Comparison of ENCODE assay signal across 20 cellular contexts in the genomic region with DNA sequence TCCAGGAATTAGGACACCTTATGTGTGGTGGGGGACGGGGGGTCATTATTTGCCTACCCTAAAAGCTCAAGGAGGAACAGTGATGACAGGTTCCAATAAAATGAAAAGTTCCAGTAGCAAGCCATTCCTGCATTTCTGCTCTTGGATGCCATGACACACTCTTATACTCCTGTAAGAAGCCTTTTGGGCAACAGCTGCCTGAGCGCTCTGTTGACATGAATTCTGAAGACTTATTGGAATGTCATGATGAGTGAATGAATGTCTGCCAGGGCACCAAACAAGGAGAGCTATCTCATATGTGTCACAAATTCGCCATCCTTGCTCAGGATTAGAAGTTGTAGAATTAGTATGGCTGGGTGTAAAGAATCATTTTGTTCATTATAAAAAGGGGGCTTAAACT. TPM values are rescaled to one million over a fixed set of nuclear protein-coding genes. Genes with fewer than 3 reads are reported as not detected.
DNase-seq lines count a peak whose midpoint lies in the region; ATAC-seq lines count a peak whose summit lies in the region.
"Had no signal": no experiment of that assay in that cellular context is flagged by ENCODE, and none has a peak within 500 bp of the region (broad histone marks: within the 10 kb centered on the region; RNA-seq: fewer than 3 reads in every experiment).

No MANE protein-coding gene starts in this region.

- no peaks in the 10 kb centered on the region for H3K79me1 ChIP-seq in mesenchymal stem cell (replicated peaks; ENCODE audit: low read length, poor library complexity, severe bottlenecking)

- peaks cover 24% of the 10 kb centered on the region for H3K9me3 Mint-ChIP-seq in activated CD4-positive, alpha-beta T cell treated with anti-CD3 and anti-CD28 coated beads, Interleukin-2, amount 10 ng/mL, durations not matched to agents 7 days and 5 days
- H3K9me3 Mint-ChIP-seq in activated CD4-positive, alpha-beta memory T cell treated with anti-CD3 and anti-CD28 coated beads, Interleukin-2, amount 10 ng/mL, durations not matched to agents 7 days and 5 days = peaks cover 9% of the 10 kb centered on the region
- H3K9me3 Mint-ChIP-seq: memory B cell, type B pancreatic cell had no signal

- H3K4me1 Mint-ChIP-seq in activated CD4-positive, alpha-beta T cell treated with anti-CD3 and anti-CD28 coated beads, Interleukin-2, amount 10 ng/mL, durations not matched to agents 7 days and 5 days = peaks cover 67% of the 10 kb centered on the region
- H3K4me1 Mint-ChIP-seq in activated CD4-positive, alpha-beta memory T cell treated with anti-CD3 and anti-CD28 coated beads, Interleukin-2, amount 10 ng/mL, durations not matched to agents 7 days and 5 days = peaks cover 67% of the 10 kb centered on the region

- no peak overlapping the region for H4K8ac ChIP-seq in mesenchymal stem cell (ENCODE audit: low read length)

- peak overlapping the region; percentile 3 for H2AK5ac ChIP-seq in mesenchymal stem cell (ENCODE audit: low read length, severe bottlenecking)

- POLR2A ChIA-PET in activated CD4-positive, alpha-beta T cell treated with anti-CD3 and anti-CD28 coated beads, Interleukin-2, amount 10 ng/mL, durations not matched to agents 7 days and 5 days (lab: Charles Lee) = no interaction called here
- POLR2A ChIA-PET in activated CD4-positive, alpha-beta memory T cell treated with anti-CD3 and anti-CD28 coated beads, Interleukin-2, amount 10 ng/mL, durations not matched to agents 7 days and 5 days (lab: Charles Lee) = interaction anchor here (0.6 to 5.8 kb wide), 11 partner anchors 7 to 503 kb away, joined by 3 to 254 read pairs (median 6); partner anchors contain the start of genes GPR137C, PTGER2 and TXNDC16

- WGBS in mesenchymal stem cell = 73% methylated on average over 3 of the region's 3 CpGs

- H3K4me3 ChIP-seq in mesenchymal stem cell (ENCODE audit: insufficient read depth in 1 of 2, low read depth in 1 of 2, low read length in 2 of 2) = no peak overlapping the region
- H3K4me3 ChIP-seq in stomach smooth muscle (ENCODE audit: low read length in 2 of 2) = no peak overlapping the region
- H3K4me3 ChIP-seq: esophagus squamous epithelium, GM12878, SJCRH30 had no signal

- no peak overlapping the region for H3K4me2 ChIP-seq in mesenchymal stem cell (ENCODE audit: low read length, poor library complexity, severe bottlenecking)

- H3K27ac ChIP-seq in mesenchymal stem cell (ENCODE audit: low read length, poor library complexity, severe bottlenecking) = peak overlapping the region; percentile 91
- H3K27ac ChIP-seq in stomach smooth muscle (ENCODE audit: low read length) = peak overlapping the region; percentile 89

- H2BK120ac ChIP-seq in mesenchymal stem cell (ENCODE audit: low read depth, low read length) = peak overlapping the region; percentile 11

- H3K9ac ChIP-seq in mesenchymal stem cell (ENCODE audit: low read length) (no peak overlapping the region), stomach smooth muscle (ENCODE audit: low read length in 2 of 2) (peak overlapping the region; percentile 31 to 47)

- H2BK5ac ChIP-seq in mesenchymal stem cell (ENCODE audit: low read depth, low read length, poor library complexity, severe bottlenecking) = no peak overlapping the region

- peaks cover 27% of the 10 kb centered on the region for H3K27me3 Mint-ChIP-seq in activated CD4-positive, alpha-beta T cell treated with anti-CD3 and anti-CD28 coated beads, Interleukin-2, amount 10 ng/mL, durations not matched to agents 7 days and 5 days
- H3K27me3 Mint-ChIP-seq in activated CD4-positive, alpha-beta memory T cell treated with anti-CD3 and anti-CD28 coated beads, Interleukin-2, amount 10 ng/mL, durations not matched to agents 7 days and 5 days = peaks cover 4% of the 10 kb centered on the region
- H3K27me3 Mint-ChIP-seq: type B pancreatic cell had no signal

- peaks cover 40% of the 10 kb centered on the region for H3K36me3 Mint-ChIP-seq in activated CD4-positive, alpha-beta T cell treated with anti-CD3 and anti-CD28 coated beads, Interleukin-2, amount 10 ng/mL, durations not matched to agents 7 days and 5 days (ENCODE audit: low read depth)
- H3K36me3 Mint-ChIP-seq in activated CD4-positive, alpha-beta memory T cell treated with anti-CD3 and anti-CD28 coated beads, Interleukin-2, amount 10 ng/mL, durations not matched to agents 7 days and 5 days (ENCODE audit: low read depth) = peaks cover 33% of the 10 kb centered on the region
- H3K36me3 Mint-ChIP-seq: memory B cell, type B pancreatic cell had no signal

- no peak overlapping the region for H3K4me3 Mint-ChIP-seq in activated CD4-positive, alpha-beta T cell treated with anti-CD3 and anti-CD28 coated beads, Interleukin-2, amount 10 ng/mL, durations not matched to agents 7 days and 5 days
- no peak overlapping the region for H3K4me3 Mint-ChIP-seq in activated CD4-positive, alpha-beta memory T cell treated with anti-CD3 and anti-CD28 coated beads, Interleukin-2, amount 10 ng/mL, durations not matched to agents 7 days and 5 days
- H3K4me3 Mint-ChIP-seq: memory B cell, type B pancreatic cell had no signal

- H3K23ac ChIP-seq in mesenchymal stem cell (ENCODE audit: low read length in 2 of 2) = no peak overlapping the region

- H3K27ac Mint-ChIP-seq in activated CD4-positive, alpha-beta T cell treated with anti-CD3 and anti-CD28 coated beads, Interleukin-2, amount 10 ng/mL, durations not matched to agents 7 days and 5 days = peak overlapping the region; percentile 20
- H3K27ac Mint-ChIP-seq in activated CD4-positive, alpha-beta memory T cell treated with anti-CD3 and anti-CD28 coated beads, Interleukin-2, amount 10 ng/mL, durations not matched to agents 7 days and 5 days = peak overlapping the region; percentile 95
- H3K27ac Mint-ChIP-seq: memory B cell, type B pancreatic cell had no signal

- no peak overlapping the region for H2BK15ac ChIP-seq in mesenchymal stem cell (ENCODE audit: low read depth, poor library complexity, severe bottlenecking)

- H3K14ac ChIP-seq in mesenchymal stem cell (ENCODE audit: low read length in 2 of 2) = no peak overlapping the region

- H3K27me3 ChIP-seq in mesenchymal stem cell (ENCODE audit: control insufficient read depth in 1 of 2, insufficient read depth in 1 of 2, low read length in 2 of 2) = no peaks in the 10 kb centered on the region
- no peaks in the 10 kb centered on the region for H3K27me3 ChIP-seq in stomach smooth muscle (ENCODE audit: control insufficient read depth in 1 of 2, insufficient read depth in 2 of 2, low read length in 2 of 2)
- H3K27me3 ChIP-seq: esophagus squamous epithelium, SJCRH30 had no signal

- H3K9me3 ChIP-seq in mesenchymal stem cell (ENCODE audit: control insufficient read depth, low read length) = peaks cover 5% of the 10 kb centered on the region
- no peaks in the 10 kb centered on the region for H3K9me3 ChIP-seq in stomach smooth muscle (ENCODE audit: control insufficient read depth in 2 of 2, low read length in 2 of 2)
- H3K9me3 ChIP-seq: esophagus squamous epithelium had no signal

- H4K91ac ChIP-seq in mesenchymal stem cell (ENCODE audit: low read length) = peak overlapping the region; percentile 23

- no peak for DNase-seq in activated CD4-positive, alpha-beta T cell treated with anti-CD3 and anti-CD28 coated beads, Interleukin-2, amount 10 ng/mL, durations not matched to agents 7 days and 5 days
- DNase-seq in activated CD4-positive, alpha-beta T cell treated with anti-CD3 and anti-CD28 coated beads for 4 hours = no peak
- no peak for DNase-seq in activated CD4-positive, alpha-beta memory T cell treated with anti-CD3 and anti-CD28 coated beads, Interleukin-2, amount 10 ng/mL, durations not matched to agents 7 days and 5 days
- DNase-seq in mesenchymal stem cell (no peak), D341Med (ENCODE audit: low spot score) (no peak), putamen (ENCODE audit: low spot score) (no peak)
- DNase-seq: activated gamma-delta T cell treated with Interleukin-2 at 50 U/mL for 16 hours, esophagus squamous epithelium, head of caudate nucleus, NCI-H2081 treated with DMSO at 0.1 percent for 48 hours, NCI-H526 treated with DMSO at 0.1 percent for 48 hours, nucleus accumbens, OCI-M1, SJCRH30 had no signal

- no peak for ATAC-seq in HG02759 (IDR thresholded peaks at IDR 0.05; ENCODE audit: unreplicated experiment)

- H2AFZ ChIP-seq in mesenchymal stem cell (ENCODE audit: low read depth, low read length) = no peak overlapping the region

- H2BK12ac ChIP-seq in mesenchymal stem cell (ENCODE audit: low read length in 2 of 2) = peak overlapping the region in 1 of 2 experiments; percentile 59

- peak overlapping the region in 1 of 2 experiments; percentile 71 for H3K18ac ChIP-seq in mesenchymal stem cell (ENCODE audit: low read depth in 1 of 2, low read length in 2 of 2)

- peak overlapping the region in 1 of 2 experiments; percentile 94 for H3K4ac ChIP-seq in mesenchymal stem cell (ENCODE audit: low read depth in 1 of 2, low read length in 2 of 2)

- CTCF ChIA-PET in activated CD4-positive, alpha-beta T cell treated with anti-CD3 and anti-CD28 coated beads, Interleukin-2, amount 10 ng/mL, durations not matched to agents 7 days and 5 days (lab: Charles Lee) = interaction anchor here (1.0 to 1.1 kb wide), 3 partner anchors 21 to 135 kb away, joined by 3 read pairs; no protein-coding TSS in a partner anchor
- CTCF ChIA-PET in activated CD4-positive, alpha-beta memory T cell treated with anti-CD3 and anti-CD28 coated beads, Interleukin-2, amount 10 ng/mL, durations not matched to agents 7 days and 5 days (lab: Charles Lee) = interaction anchor here (1.1 to 3.5 kb wide), 2 partner anchors 34 to 73 kb away, joined by 3 to 28 read pairs; partner anchors contain the start of gene PTGER2

- H3K36me3 ChIP-seq in mesenchymal stem cell (ENCODE audit: control insufficient read depth in 1 of 2, insufficient read depth in 2 of 2, low read depth in 1 of 2, low read length in 2 of 2) = no peaks in the 10 kb centered on the region
- H3K36me3 ChIP-seq in stomach smooth muscle (ENCODE audit: control insufficient read depth in 2 of 2, insufficient read depth in 2 of 2, low read length in 2 of 2) = no peaks in the 10 kb centered on the region
- H3K36me3 ChIP-seq: esophagus squamous epithelium, SJCRH30 had no signal

- H3K4me1 ChIP-seq in mesenchymal stem cell (ENCODE audit: control insufficient read depth, insufficient read depth, low read depth, low read length) (peaks cover 7% of the 10 kb centered on the region), stomach smooth muscle (ENCODE audit: control insufficient read depth, insufficient read depth, low read length) (peaks cover 27% of the 10 kb centered on the region)

RNA-seq across cellular contexts. Expression of gene PTGER2, which starts 36.3 kb away (rescaled TPM):
- 10 to 100 TPM; 54.5 to 60.4 TPM for total RNA-seq in activated CD4-positive, alpha-beta T cell treated with anti-CD3 and anti-CD28 coated beads, Interleukin-2, amount 10 ng/mL, durations not matched to agents 7 days and 5 days
- 100 to 1,000 TPM; 108 to 112 TPM for total RNA-seq in activated CD4-positive, alpha-beta memory T cell treated with anti-CD3 and anti-CD28 coated beads, Interleukin-2, amount 10 ng/mL, durations not matched to agents 7 days and 5 days
- 17.5 TPM for polyA plus RNA-seq in mesenchymal stem cell (2013, experiment 1 of 2)
- 17.8 TPM for polyA plus RNA-seq in mesenchymal stem cell (2013, experiment 2 of 2)
- total RNA-seq: dermis microvascular lymphatic vessel endothelial cell had no signal
